1 cellular context compared by ENCODE assay signal in genomic region chr9:75071530-75072122, GRCh38.
TF ChIP-seq lines count a peak whose summit lies in the region.

No MANE protein-coding gene starts in this region.

TF ChIP-seq in K562, 482 proteins besides CTCF, POLR2A, EP300 and RAD21 (continued from another document):
- TF ChIP-seq TBL1XR1 (IDR thresholded peaks at IDR 0.05; ENCODE audit: low read length in 2 of 2) (no peak), ARID4B (CRISPR knock-in tag; IDR thresholded peaks at IDR 0.05) (no peak), FOXA3 (CRISPR knock-in tag; conservative IDR thresholded peaks at IDR 0.05 in 1 of 2, IDR thresholded peaks at IDR 0.05 in 1 of 2) (no peak), ATF7 (IDR thresholded peaks at IDR 0.05) (0 out of 2 replicates have a peak, but pooled peaks have one; percentile 20), TAL1 (IDR thresholded peaks at IDR 0.05) (no peak), CHCHD3 (CRISPR knock-in tag; IDR thresholded peaks at IDR 0.05) (no peak), HEY1 (CRISPR knock-in tag; IDR thresholded peaks at IDR 0.05; ENCODE audit: borderline replicate concordance) (no peak), NFIC (IDR thresholded peaks at IDR 0.05) (no peak), ZNF224 (CRISPR knock-in tag; IDR thresholded peaks at IDR 0.05) (no peak), JUN (IDR thresholded peaks at IDR 0.05; ENCODE audit: borderline replicate concordance, low read depth, low read length) (peak; percentile 67), JUN (CRISPR knock-in tag; IDR thresholded peaks at IDR 0.05; ENCODE audit: borderline replicate concordance) (no peak), ZFP91 (CRISPR knock-in tag; IDR thresholded peaks at IDR 0.05) (no peak), CREB3L1 (IDR thresholded peaks at IDR 0.05; ENCODE audit: borderline replicate concordance, low read depth) (no peak), MTA1 (IDR thresholded peaks at IDR 0.05; ENCODE audit: borderline replicate concordance) (no peak), ZSCAN29 (IDR thresholded peaks at IDR 0.05) (no peak), ZNF668 (CRISPR knock-in tag; IDR thresholded peaks at IDR 0.05) (no peak)
